8 cellular contexts compared by ENCODE assay signal in genomic region chr6:32971245-32971580, GRCh38. TPM values are rescaled to one million over a fixed set of nuclear protein-coding genes. Genes with fewer than 3 reads are reported as not detected.
DNase-seq lines count a peak whose midpoint lies in the region; FAIRE-seq and TF ChIP-seq lines count a peak whose summit lies in the region.

No MANE protein-coding gene starts in this region.

- peak overlapping the region; percentile 93 for H3K4me3 Mint-ChIP-seq in T-helper 2 cell treated with Interferon-gamma antibody and Interleukin-4, amounts not matched to agents 5 μg/mL and 100 μg/mL, for 36 hours
- H3K4me3 Mint-ChIP-seq in activated naive CD8-positive, alpha-beta T cell treated with anti-CD3 and anti-CD28 coated beads for 36 hours: peak overlapping the region; percentile 94

- peak overlapping the region; percentile 100 for H3K27ac ChIP-seq in keratinocyte (ENCODE audit: control insufficient read depth, insufficient read depth, low read length)
- H3K27ac ChIP-seq in substantia nigra (ENCODE audit: low read depth, low read length, poor library complexity, severe bottlenecking): peak overlapping the region; percentile 100

- H3K36me3 Mint-ChIP-seq in T-helper 2 cell treated with Interferon-gamma antibody and Interleukin-4, amounts not matched to agents 5 μg/mL and 100 μg/mL, for 36 hours (ENCODE audit: low read depth): peaks cover 62% of the 10 kb centered on the region
- peaks cover 72% of the 10 kb centered on the region for H3K36me3 Mint-ChIP-seq in activated naive CD8-positive, alpha-beta T cell treated with anti-CD3 and anti-CD28 coated beads for 36 hours

- peak overlapping the region; percentile 100 for H3K9ac ChIP-seq in keratinocyte (ENCODE audit: control insufficient read depth, extremely low read depth, insufficient read depth, low read length)

- peaks cover under 1% of the 10 kb centered on the region for H3K9me1 ChIP-seq in keratinocyte (ENCODE audit: control insufficient read depth, extremely low read depth, insufficient read depth, low read length)

- H3K36me3 ChIP-seq in keratinocyte (ENCODE audit: control insufficient read depth in 2 of 2, extremely low read depth in 1 of 2, insufficient read depth in 2 of 2, low read length in 2 of 2): peaks cover 28 to 42% of the 10 kb centered on the region in 2 experiments

- H2AFZ ChIP-seq in keratinocyte (ENCODE audit: control insufficient read depth, low read length): no peak overlapping the region

- peaks cover 39% of the 10 kb centered on the region for H4K20me1 ChIP-seq in keratinocyte (ENCODE audit: control insufficient read depth, extremely low read depth, insufficient read depth, low read length)

- dilution Hi-C loops in keratinocyte (cut with MboI; ENCODE audit: extremely low pct_ligation_motif_present, low sequenced_read_pairs): no loop called here

- peaks cover 52% of the 10 kb centered on the region for H3K79me2 ChIP-seq in keratinocyte (ENCODE audit: control insufficient read depth, insufficient read depth, low read length)

- in situ Hi-C loops in G401 (cut with HindIII; ENCODE audit: low sequenced_read_pairs): no loop called here

- peak overlapping the region; percentile 73 for H3K4me2 ChIP-seq in keratinocyte (ENCODE audit: control insufficient read depth, extremely low read depth, insufficient read depth, low read depth, low read length)

- peaks cover 23% of the 10 kb centered on the region for H3K4me1 Mint-ChIP-seq in T-helper 2 cell treated with Interferon-gamma antibody and Interleukin-4, amounts not matched to agents 5 μg/mL and 100 μg/mL, for 36 hours (ENCODE audit: low read depth)
- H3K4me1 Mint-ChIP-seq in activated naive CD8-positive, alpha-beta T cell treated with anti-CD3 and anti-CD28 coated beads for 36 hours: peaks cover 22% of the 10 kb centered on the region

- H3K27ac Mint-ChIP-seq in T-helper 2 cell treated with Interferon-gamma antibody and Interleukin-4, amounts not matched to agents 5 μg/mL and 100 μg/mL, for 36 hours: peak overlapping the region; percentile 99
- H3K27ac Mint-ChIP-seq in activated naive CD8-positive, alpha-beta T cell treated with anti-CD3 and anti-CD28 coated beads for 36 hours: peak overlapping the region; percentile 98

- TF ChIP-seq CTCF in keratinocyte (optimal IDR thresholded peaks at IDR 0.05 in 1 of 3, IDR thresholded peaks at IDR 0.05 in 1 of 3, conservative IDR thresholded peaks at IDR 0.05 in 1 of 3; ENCODE audit: extremely low read depth in 1 of 3, insufficient read depth in 2 of 3, low read length in 3 of 3): no peak

- peak overlapping the region; percentile 58 to 87 (median 79) for H3K4me3 ChIP-seq in keratinocyte (ENCODE audit: control insufficient read depth in 2 of 3, extremely low read depth in 1 of 3, insufficient read depth in 2 of 3, low read depth in 1 of 3, low read length in 3 of 3)

- FAIRE-seq in keratinocyte (lab: Jason Lieb, UNC): no peak

- H3K27me3 Mint-ChIP-seq in T-helper 2 cell treated with Interferon-gamma antibody and Interleukin-4, amounts not matched to agents 5 μg/mL and 100 μg/mL, for 36 hours (ENCODE audit: low read depth): no peaks in the 10 kb centered on the region
- no peaks in the 10 kb centered on the region for H3K27me3 Mint-ChIP-seq in activated naive CD8-positive, alpha-beta T cell treated with anti-CD3 and anti-CD28 coated beads for 36 hours

- no peaks in the 10 kb centered on the region for H3K9me3 Mint-ChIP-seq in T-helper 2 cell treated with Interferon-gamma antibody and Interleukin-4, amounts not matched to agents 5 μg/mL and 100 μg/mL, for 36 hours
- no peaks in the 10 kb centered on the region for H3K9me3 Mint-ChIP-seq in activated naive CD8-positive, alpha-beta T cell treated with anti-CD3 and anti-CD28 coated beads for 36 hours

- DNase-seq in T-helper 2 cell treated with Interferon-gamma antibody and Interleukin-4, amounts not matched to agents 5 μg/mL and 100 μg/mL, for 36 hours (ENCODE audit: low spot score): no peak
- no peak for DNase-seq in T-helper 2 cell
- no peak for DNase-seq in activated naive CD8-positive, alpha-beta T cell treated with anti-CD3 and anti-CD28 coated beads for 36 hours
- DNase-seq in keratinocyte (ENCODE audit: low read depth, low spot score): no peak
- DNase-seq in substantia nigra (lab: John Stamatoyannopoulos, UW): no peak
- DNase-seq in G401 (ENCODE audit: low spot score): no peak
- no peak for DNase-seq in A172 (ENCODE audit: low spot score)
- DNase-seq in NCI-H524 (lab: John Stamatoyannopoulos, UW): no peak

- no peaks in the 10 kb centered on the region for H3K9me3 ChIP-seq in keratinocyte (ENCODE audit: control insufficient read depth, low read depth, low read length)

- H3K27me3 ChIP-seq in keratinocyte (ENCODE audit: control insufficient read depth, extremely low read depth, insufficient read depth, low read length): no peaks in the 10 kb centered on the region

- peaks cover 24% of the 10 kb centered on the region for H3K4me1 ChIP-seq in keratinocyte (ENCODE audit: control insufficient read depth, extremely low read depth, insufficient read depth, low read length)

RNA-seq across cellular contexts. Expression of gene BRD2, which starts 2.8 kb away (rescaled TPM):
- 100 to 1,000 TPM; 298 to 335 TPM for total RNA-seq in activated naive CD8-positive, alpha-beta T cell treated with anti-CD3 and anti-CD28 coated beads for 36 hours
- polyA plus RNA-seq in keratinocyte: 82.9 to 171 TPM (median 121 TPM) in 3 replicates
- 157 TPM for polyA plus RNA-seq in keratinocyte (2011; ENCODE audit: low read depth)
- 79.9 and 133 TPM in 2 replicates for polyA plus RNA-seq in keratinocyte (2011; cell fraction: cytosol; rRNA removed)
- polyA plus RNA-seq in keratinocyte (2011; cell fraction: nucleus; rRNA removed): 260 and 305 TPM in 2 replicates
- polyA plus RNA-seq in keratinocyte (2012; ENCODE audit: low replicate concordance): 117 and 130 TPM in 2 replicates
- polyA minus RNA-seq in keratinocyte: 58.7 to 120 TPM (median 91.2 TPM) in 3 replicates
- 31.8 TPM for polyA minus RNA-seq in keratinocyte (2011; cell fraction: cytosol; rRNA and poly(A)+ RNA removed)
- 66.1 and 108 TPM in 2 replicates for polyA minus RNA-seq in keratinocyte (2011; cell fraction: nucleus; rRNA and poly(A)+ RNA removed)
- 96.4 and 172 TPM in 2 replicates for total RNA-seq in G401 (2014; rRNA removed; shearing (Covaris generic))
- total RNA-seq in A172 (2014; rRNA removed; shearing (Covaris generic)): 73.9 and 106 TPM in 2 replicates

RNA-seq across cellular contexts. Expression of gene HLA-DMA, which starts 18.3 kb away (rescaled TPM):
- 10 to 100 TPM; 15.8 to 16.9 TPM for total RNA-seq in activated naive CD8-positive, alpha-beta T cell treated with anti-CD3 and anti-CD28 coated beads for 36 hours
- 1.9 to 4.5 TPM (median 2.6 TPM) in 3 replicates for polyA plus RNA-seq in keratinocyte
- 0.86 TPM for polyA plus RNA-seq in keratinocyte (2011; ENCODE audit: low read depth)
- 2.0 and 2.1 TPM in 2 replicates for polyA plus RNA-seq in keratinocyte (2011; cell fraction: cytosol; rRNA removed)
- 4.3 and 4.5 TPM in 2 replicates for polyA plus RNA-seq in keratinocyte (2011; cell fraction: nucleus; rRNA removed)
- 1.9 and 3.1 TPM in 2 replicates for polyA plus RNA-seq in keratinocyte (2012; ENCODE audit: low replicate concordance)
- 0.80 to 7.0 TPM (median 4.4 TPM) in 3 replicates for polyA minus RNA-seq in keratinocyte
- not detected for polyA minus RNA-seq in keratinocyte (2011; cell fraction: cytosol; rRNA and poly(A)+ RNA removed)
- 1.6 and 2.3 TPM in 2 replicates for polyA minus RNA-seq in keratinocyte (2011; cell fraction: nucleus; rRNA and poly(A)+ RNA removed)
- total RNA-seq in G401 (2014; rRNA removed; shearing (Covaris generic)): 11.4 and 15.8 TPM in 2 replicates
- 0.78 and 1.2 TPM in 2 replicates for total RNA-seq in A172 (2014; rRNA removed; shearing (Covaris generic))

RNA-seq across cellular contexts. Expression of gene HLA-DMB, which starts 30.4 kb away (rescaled TPM):
- 1 to 10 TPM; 4.6 to 6.1 TPM for total RNA-seq in activated naive CD8-positive, alpha-beta T cell treated with anti-CD3 and anti-CD28 coated beads for 36 hours
- 0.13 TPM in 1 of 3 replicates, not detected in the others for polyA plus RNA-seq in keratinocyte
- not detected for polyA plus RNA-seq in keratinocyte (2011; ENCODE audit: low read depth)
- polyA plus RNA-seq in keratinocyte (2011; cell fraction: cytosol; rRNA removed): not detected in 2 replicates
- polyA plus RNA-seq in keratinocyte (2011; cell fraction: nucleus; rRNA removed): not detected in 2 replicates
- polyA plus RNA-seq in keratinocyte (2012; ENCODE audit: low replicate concordance): 0.21 TPM in 1 of 2 replicates, not detected in the other
- polyA minus RNA-seq in keratinocyte: not detected in 3 replicates
- not detected for polyA minus RNA-seq in keratinocyte (2011; cell fraction: cytosol; rRNA and poly(A)+ RNA removed)
- polyA minus RNA-seq in keratinocyte (2011; cell fraction: nucleus; rRNA and poly(A)+ RNA removed): not detected in 2 replicates
- 3.2 and 8.0 TPM in 2 replicates for total RNA-seq in G401 (2014; rRNA removed; shearing (Covaris generic))
- total RNA-seq in A172 (2014; rRNA removed; shearing (Covaris generic)): not detected in 2 replicates

RNA-seq across cellular contexts. Expression of gene HLA-DOA, which starts 38.2 kb away (rescaled TPM):
- total RNA-seq in activated naive CD8-positive, alpha-beta T cell treated with anti-CD3 and anti-CD28 coated beads for 36 hours: 1 to 10 TPM; 9.8 to 9.9 TPM
- polyA plus RNA-seq in keratinocyte: 0.01 TPM in 1 of 3 replicates, not detected in the others
- polyA plus RNA-seq in keratinocyte (2011; ENCODE audit: low read depth): not detected
- polyA plus RNA-seq in keratinocyte (2011; cell fraction: cytosol; rRNA removed): 0.03 TPM in 1 of 2 replicates, not detected in the other
- not detected in 2 replicates for polyA plus RNA-seq in keratinocyte (2011; cell fraction: nucleus; rRNA removed)
- polyA plus RNA-seq in keratinocyte (2012; ENCODE audit: low replicate concordance): 0.04 TPM in 1 of 2 replicates, not detected in the other
- not detected in 3 replicates for polyA minus RNA-seq in keratinocyte
- polyA minus RNA-seq in keratinocyte (2011; cell fraction: cytosol; rRNA and poly(A)+ RNA removed): not detected
- not detected in 2 replicates for polyA minus RNA-seq in keratinocyte (2011; cell fraction: nucleus; rRNA and poly(A)+ RNA removed)
- total RNA-seq in G401 (2014; rRNA removed; shearing (Covaris generic)): 1.4 and 1.7 TPM in 2 replicates
- not detected in 2 replicates for total RNA-seq in A172 (2014; rRNA removed; shearing (Covaris generic))
